9 cellular contexts compared by ENCODE assay signal in genomic region chr2:10091182-10091932, GRCh38. TPM values are rescaled to one million over a fixed set of nuclear protein-coding genes. Genes with fewer than 3 reads are reported as not detected.
DNase-seq lines count a peak whose midpoint lies in the region; ATAC-seq, FAIRE-seq and TF ChIP-seq lines count a peak whose summit lies in the region.
"Had no signal": no experiment of that assay in that cellular context is flagged by ENCODE, and none has a peak within 500 bp of the region (broad histone marks: within the 10 kb centered on the region; RNA-seq: fewer than 3 reads in every experiment).

No MANE protein-coding gene starts in this region.

- no peak for FAIRE-seq in astrocyte (lab: Jason Lieb, UNC)
- FAIRE-seq: G401.6 had no signal

- no peak overlapping the region for H4K8ac ChIP-seq in neuronal stem cell (ENCODE audit: low read depth, low read length)

- no peak overlapping the region for H3K4me2 ChIP-seq in astrocyte (ENCODE audit: low read length)
- no peak overlapping the region for H3K4me2 ChIP-seq in neuronal stem cell (ENCODE audit: insufficient read depth, low read length, poor library complexity, severe bottlenecking)

- H2BK12ac ChIP-seq in neuronal stem cell (ENCODE audit: low read length): no peak overlapping the region

- H3K4me3 ChIP-seq in GM06990 (replicated peaks; ENCODE audit: low read depth, low read length): peak overlapping the region; percentile 25
- H3K4me3 ChIP-seq in HL-60 (replicated peaks; ENCODE audit: insufficient read depth, low read length): peak overlapping the region; percentile 39
- H3K4me3 ChIP-seq in astrocyte (ENCODE audit: insufficient read depth, low read depth, low read length): no peak overlapping the region
- H3K4me3 ChIP-seq in neuronal stem cell (ENCODE audit: low read length in 2 of 2): no peak overlapping the region
- H3K4me3 ChIP-seq in brain microvascular endothelial cell (ENCODE audit: low read depth, low read length): no peak overlapping the region

- H3K27me3 Mint-ChIP-seq in astrocyte (ENCODE audit: low read depth, unreplicated experiment): peaks cover 28% of the 10 kb centered on the region

- in situ Hi-C loops in brain microvascular endothelial cell (cut with HindIII; ENCODE audit: low pct_ligation_motif_present, low sequenced_read_pairs): no loop called here

- H3K27ac ChIP-seq in HL-60 (replicated peaks) (peak overlapping the region; percentile 26), astrocyte (ENCODE audit: low read depth, low read length) (no peak overlapping the region), neuronal stem cell (replicated peaks; ENCODE audit: low read length) (no peak overlapping the region), brain microvascular endothelial cell (no peak overlapping the region)

- H3K23ac ChIP-seq in neuronal stem cell (ENCODE audit: low read depth, low read length, poor library complexity): peak overlapping the region; percentile 26

- DNase-seq in GM06990 (ENCODE audit: extremely low read depth, insufficient read length): no peak
- peak; percentile 36 to 55 for DNase-seq in HL-60 (ENCODE audit: low read depth in 1 of 2, low spot score in 1 of 2)
- no peak for DNase-seq in astrocyte (ENCODE audit: low read depth)
- no peak for DNase-seq in neuronal stem cell (ENCODE audit: low spot score)
- DNase-seq in NCI-H1930 (lab: John Stamatoyannopoulos, UW): no peak
- no peak for DNase-seq in NCI-H510A treated with DMSO at 0.1 percent for 48 hours (lab: John Stamatoyannopoulos, UW)
- DNase-seq in brain microvascular endothelial cell: no peak

- no peak for ATAC-seq in GM19351 (IDR thresholded peaks at IDR 0.05; ENCODE audit: unreplicated experiment)

- H3K36me3 ChIP-seq in GM06990 (ENCODE audit: control insufficient read depth, insufficient read depth, low read length): no peaks in the 10 kb centered on the region
- no peaks in the 10 kb centered on the region for H3K36me3 ChIP-seq in astrocyte (ENCODE audit: insufficient read depth, low read length)
- no peaks in the 10 kb centered on the region for H3K36me3 ChIP-seq in neuronal stem cell (replicated peaks in 1 of 2; ENCODE audit: control insufficient read depth in 2 of 2, insufficient read depth in 2 of 2, low read length in 2 of 2)
- H3K36me3 ChIP-seq in brain microvascular endothelial cell (replicated peaks): no peaks in the 10 kb centered on the region

- H2AFZ ChIP-seq in astrocyte (ENCODE audit: low read depth, low read length) (peak overlapping the region; percentile 18), neuronal stem cell (ENCODE audit: low read length) (no peak overlapping the region)

- H3K27ac Mint-ChIP-seq in astrocyte (ENCODE audit: unreplicated experiment): no peak overlapping the region

- no peaks in the 10 kb centered on the region for H3K27me3 ChIP-seq in GM06990 (replicated peaks; ENCODE audit: control insufficient read depth, insufficient read depth, low read length)
- peaks cover 6% of the 10 kb centered on the region for H3K27me3 ChIP-seq in HL-60 (ENCODE audit: insufficient read depth, poor library complexity, severe bottlenecking)
- H3K27me3 ChIP-seq in astrocyte (ENCODE audit: insufficient read depth, low read length): peaks cover 33% of the 10 kb centered on the region
- H3K27me3 ChIP-seq in neuronal stem cell (ENCODE audit: control insufficient read depth in 3 of 3, insufficient read depth in 3 of 3, low read depth in 1 of 3, low read length in 3 of 3): peaks cover 0 to 12% (median 0%) of the 10 kb centered on the region in 3 experiments
- peaks cover 28% of the 10 kb centered on the region for H3K27me3 ChIP-seq in brain microvascular endothelial cell (replicated peaks)

- H3K79me2 ChIP-seq in astrocyte (ENCODE audit: insufficient read depth, low read length): no peaks in the 10 kb centered on the region

- H3K79me1 ChIP-seq in neuronal stem cell (ENCODE audit: low read depth, low read length): no peaks in the 10 kb centered on the region

- no peak overlapping the region for H4K91ac ChIP-seq in neuronal stem cell (ENCODE audit: low read depth, low read length, poor library complexity)

- no peak for TF ChIP-seq CTCF in GM06990 (IDR thresholded peaks at IDR 0.05; ENCODE audit: insufficient read depth, low read length, poor library complexity, severe bottlenecking)
- no peak for TF ChIP-seq CTCF in HL-60 (IDR thresholded peaks at IDR 0.05; ENCODE audit: insufficient read depth, low read length)
- no peak for TF ChIP-seq CTCF in astrocyte (IDR thresholded peaks at IDR 0.05; ENCODE audit: insufficient read depth, low read depth, low read length)
- no peak for TF ChIP-seq CTCF in brain microvascular endothelial cell (IDR thresholded peaks at IDR 0.05; ENCODE audit: low read depth, low read length, missing control alignments)

- no peak overlapping the region for H3K14ac ChIP-seq in neuronal stem cell (ENCODE audit: low read length)

- no CpG with 5 or more reads among the region's 52 CpGs for WGBS in neuronal stem cell (ENCODE audit: extremely low coverage in 2 of 2, insufficient read length in 2 of 2, insufficient replicate concordance in 1 of 2), 2 donors

- no peak overlapping the region for H3K9ac ChIP-seq in astrocyte (ENCODE audit: low read length)
- no peak overlapping the region for H3K9ac ChIP-seq in neuronal stem cell (ENCODE audit: low read depth, low read length, poor library complexity)

- no peak overlapping the region for H2BK15ac ChIP-seq in neuronal stem cell (ENCODE audit: low read length)

- no peak overlapping the region for H2BK120ac ChIP-seq in neuronal stem cell (ENCODE audit: low read depth, low read length)

- no peak overlapping the region for H3K4ac ChIP-seq in neuronal stem cell (ENCODE audit: low read length)

- no peaks in the 10 kb centered on the region for H3K4me1 Mint-ChIP-seq in astrocyte (ENCODE audit: low read depth, unreplicated experiment)

- H2BK5ac ChIP-seq in neuronal stem cell (ENCODE audit: low read length): peak overlapping the region; percentile 60

- H3K9me3 ChIP-seq in astrocyte (ENCODE audit: insufficient read depth, low read depth, low read length) (peaks cover 5% of the 10 kb centered on the region), neuronal stem cell (replicated peaks in 1 of 2; ENCODE audit: control insufficient read depth in 2 of 2, insufficient read depth in 1 of 2, low read depth in 1 of 2, low read length in 2 of 2) (no peaks in the 10 kb centered on the region)

- H3K18ac ChIP-seq in neuronal stem cell (ENCODE audit: low read length): peak overlapping the region; percentile 40

- H2AK5ac ChIP-seq in neuronal stem cell (ENCODE audit: low read depth, low read length): no peak overlapping the region

- peaks cover 3% of the 10 kb centered on the region for H3K9me3 Mint-ChIP-seq in astrocyte (ENCODE audit: unreplicated experiment)

- H3K4me1 ChIP-seq in astrocyte (ENCODE audit: insufficient read depth, low read length) (no peaks in the 10 kb centered on the region), neuronal stem cell (ENCODE audit: control insufficient read depth in 2 of 2, insufficient read depth in 1 of 2, low read depth in 1 of 2, low read length in 2 of 2) (peaks cover 13 to 17% of the 10 kb centered on the region in 2 donors)

- no peaks in the 10 kb centered on the region for H4K20me1 ChIP-seq in astrocyte (ENCODE audit: insufficient read depth, low read length)

- H3K4me3 Mint-ChIP-seq in astrocyte (ENCODE audit: unreplicated experiment): peak overlapping the region; percentile 70

- H3K36me3 Mint-ChIP-seq in astrocyte (ENCODE audit: low read depth, unreplicated experiment): no peaks in the 10 kb centered on the region

RNA-seq across cellular contexts. Expression of gene CYS1, which starts 11.1 kb away (rescaled TPM):
- 3.7 and 4.8 TPM in 2 replicates for total RNA-seq in astrocyte
- 0.26 TPM for polyA plus RNA-seq in neuronal stem cell (2013, experiment 1 of 2)
- polyA plus RNA-seq in neuronal stem cell (2013, experiment 2 of 2): 0.24 TPM

RNA-seq across cellular contexts. Expression of gene RRM2, which starts 31.2 kb away (rescaled TPM):
- total RNA-seq in astrocyte: 6.8 and 11.9 TPM in 2 replicates
- 66.4 TPM for polyA plus RNA-seq in neuronal stem cell (2013, experiment 1 of 2)
- polyA plus RNA-seq in neuronal stem cell (2013, experiment 2 of 2): 69.3 TPM

RNA-seq across cellular contexts. Expression of gene KLF11, which starts 48.0 kb away (rescaled TPM):
- total RNA-seq in astrocyte: 9.6 and 9.8 TPM in 2 replicates
- polyA plus RNA-seq in neuronal stem cell (2013, experiment 1 of 2): 3.0 TPM
- 2.9 TPM for polyA plus RNA-seq in neuronal stem cell (2013, experiment 2 of 2)

Comparison
In these comparisons a context has a peak if more than half of its experiments do, and no peak if none do; other contexts are left out.
1. DNase-seq: peak in HL-60 (2 of 2); none in GM06990 (single experiment), astrocyte (single experiment), neuronal stem cell (single experiment), NCI-H1930 (0 of 2), NCI-H510A treated with DMSO at 0.1 percent for 48 hours (single experiment) and brain microvascular endothelial cell (single experiment).
2. H3K4me3 ChIP-seq: peak in GM06990 (single experiment) and HL-60 (single experiment); none in astrocyte (single experiment), neuronal stem cell (0 of 2) and brain microvascular endothelial cell (single experiment).